6 cellular contexts compared by ENCODE assay signal in the genomic region with DNA sequence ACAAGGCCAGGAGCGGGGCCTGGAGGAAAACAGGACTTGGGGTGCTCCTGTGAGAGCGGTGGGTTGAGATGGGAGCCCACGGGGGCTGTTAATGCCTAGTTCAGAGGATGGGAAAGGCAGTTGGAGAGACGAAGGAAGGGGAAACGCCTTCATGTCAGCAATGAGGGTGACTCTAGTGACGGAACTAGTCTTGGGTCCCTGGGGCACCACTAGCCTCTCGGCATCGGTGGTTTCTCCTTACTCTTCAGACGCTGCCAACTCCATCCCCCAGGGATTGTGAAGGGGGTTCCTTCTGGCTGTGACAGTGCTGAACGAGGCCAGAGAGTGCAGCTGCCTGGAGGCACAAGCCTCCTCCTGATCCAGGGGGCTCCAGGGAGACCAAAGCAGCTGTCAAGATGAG. TPM values are rescaled to one million over a fixed set of nuclear protein-coding genes. Genes with fewer than 3 reads are reported as not detected.
DNase-seq lines count a peak whose midpoint lies in the region; ATAC-seq lines count a peak whose summit lies in the region.

No MANE protein-coding gene starts in this region.

- H3K4me3 Mint-ChIP-seq in stimulated activated effector memory CD8-positive, alpha-beta T cell treated with anti-CD3 and anti-CD28 coated beads, Interleukin-12 subunit alpha, Interleukin-12 subunit beta, amount 100 ng/mL, for 72 hours, result peak overlapping the region; percentile 96

- peak overlapping the region; percentile 75 to 94 for H3K4me3 ChIP-seq in esophagus (ENCODE audit: low read depth in 1 of 2, low read length in 2 of 2)

- H3K27ac Mint-ChIP-seq in stimulated activated effector memory CD8-positive, alpha-beta T cell treated with anti-CD3 and anti-CD28 coated beads, Interleukin-12 subunit alpha, Interleukin-12 subunit beta, amount 100 ng/mL, for 72 hours, result peak overlapping the region; percentile 96

- H3K36me3 ChIP-seq in esophagus (ENCODE audit: control insufficient read depth in 2 of 2, insufficient read depth in 2 of 2, low read length in 1 of 2), result no peaks in the 10 kb centered on the region

- no peaks in the 10 kb centered on the region for H3K9me3 ChIP-seq in esophagus (ENCODE audit: control insufficient read depth in 2 of 2, insufficient read depth in 1 of 2, low read depth in 1 of 2, low read length in 1 of 2)

- peak; percentile 51 for DNase-seq in NCI-H2171 (lab: John Stamatoyannopoulos, UW)
- no peak for DNase-seq in stimulated activated effector memory CD8-positive, alpha-beta T cell treated with anti-CD3 and anti-CD28 coated beads, Interleukin-12 subunit alpha, Interleukin-12 subunit beta, amount 100 ng/mL, for 72 hours (ENCODE audit: low spot score in 2 of 2)
- no peak for DNase-seq in NCI-H526 treated with DMSO at 0.1 percent for 48 hours (lab: John Stamatoyannopoulos, UW)

- H3K36me3 Mint-ChIP-seq in stimulated activated effector memory CD8-positive, alpha-beta T cell treated with anti-CD3 and anti-CD28 coated beads, Interleukin-12 subunit alpha, Interleukin-12 subunit beta, amount 100 ng/mL, for 72 hours, result peaks cover 33% of the 10 kb centered on the region

- H3K4me1 ChIP-seq in esophagus (ENCODE audit: control insufficient read depth in 2 of 2, insufficient read depth in 2 of 2, low read length in 1 of 2), result peaks cover 0 to 6% of the 10 kb centered on the region in 2 donors

- peak; percentile 3 for ATAC-seq in stimulated activated effector memory CD8-positive, alpha-beta T cell treated with anti-CD3 and anti-CD28 coated beads, Interleukin-12 subunit alpha, Interleukin-12 subunit beta, amount 100 ng/mL, for 72 hours
- no peak for ATAC-seq in GM21576 (IDR thresholded peaks at IDR 0.05; ENCODE audit: unreplicated experiment)
- ATAC-seq in HG03280 (IDR thresholded peaks at IDR 0.05; ENCODE audit: unreplicated experiment), result no peak

- H3K4me1 Mint-ChIP-seq in stimulated activated effector memory CD8-positive, alpha-beta T cell treated with anti-CD3 and anti-CD28 coated beads, Interleukin-12 subunit alpha, Interleukin-12 subunit beta, amount 100 ng/mL, for 72 hours, result peaks cover 47% of the 10 kb centered on the region

- H3K9me3 Mint-ChIP-seq in stimulated activated effector memory CD8-positive, alpha-beta T cell treated with anti-CD3 and anti-CD28 coated beads, Interleukin-12 subunit alpha, Interleukin-12 subunit beta, amount 100 ng/mL, for 72 hours, result no peaks in the 10 kb centered on the region

- H3K27ac ChIP-seq in esophagus (ENCODE audit: low read depth in 2 of 2, low read length in 1 of 2), result peak overlapping the region; percentile 88

- 2 to 10% methylated on average over 10 of the region's 10 CpGs for WGBS in esophagus, 2 donors

- H3K27me3 ChIP-seq in esophagus (ENCODE audit: control insufficient read depth in 1 of 2, insufficient read depth in 2 of 2, low read length in 2 of 2), result no peaks in the 10 kb centered on the region

RNA-seq across cellular contexts. Expression of a gene that starts 0.7 kb away (rescaled TPM):
- polyA plus RNA-seq in esophagus, result 10 to 100 TPM; 26.3 to 50.8 TPM

RNA-seq across cellular contexts. Expression of a gene that starts 9.2 kb away (rescaled TPM):
- polyA plus RNA-seq in esophagus, result 1 to 10 TPM in 1 of 2 donors, under 1 TPM in 1; 0.67 to 1.2 TPM

RNA-seq across cellular contexts. Expression of a gene that starts 9.6 kb away (rescaled TPM):
- polyA plus RNA-seq in esophagus, result 10 to 100 TPM; 64.7 to 71.6 TPM

RNA-seq across cellular contexts. Expression of a gene that starts 20.6 kb away (rescaled TPM):
- 10 to 100 TPM; 48.9 to 56.4 TPM for polyA plus RNA-seq in esophagus

RNA-seq across cellular contexts. Expression of a gene that starts 37.2 kb away (rescaled TPM):
- 10 to 100 TPM in 1 of 2 donors, 1 to 10 TPM in 1; 1.7 to 10.8 TPM for polyA plus RNA-seq in esophagus
